16 cellular contexts compared by ENCODE assay signal in the genomic region with DNA sequence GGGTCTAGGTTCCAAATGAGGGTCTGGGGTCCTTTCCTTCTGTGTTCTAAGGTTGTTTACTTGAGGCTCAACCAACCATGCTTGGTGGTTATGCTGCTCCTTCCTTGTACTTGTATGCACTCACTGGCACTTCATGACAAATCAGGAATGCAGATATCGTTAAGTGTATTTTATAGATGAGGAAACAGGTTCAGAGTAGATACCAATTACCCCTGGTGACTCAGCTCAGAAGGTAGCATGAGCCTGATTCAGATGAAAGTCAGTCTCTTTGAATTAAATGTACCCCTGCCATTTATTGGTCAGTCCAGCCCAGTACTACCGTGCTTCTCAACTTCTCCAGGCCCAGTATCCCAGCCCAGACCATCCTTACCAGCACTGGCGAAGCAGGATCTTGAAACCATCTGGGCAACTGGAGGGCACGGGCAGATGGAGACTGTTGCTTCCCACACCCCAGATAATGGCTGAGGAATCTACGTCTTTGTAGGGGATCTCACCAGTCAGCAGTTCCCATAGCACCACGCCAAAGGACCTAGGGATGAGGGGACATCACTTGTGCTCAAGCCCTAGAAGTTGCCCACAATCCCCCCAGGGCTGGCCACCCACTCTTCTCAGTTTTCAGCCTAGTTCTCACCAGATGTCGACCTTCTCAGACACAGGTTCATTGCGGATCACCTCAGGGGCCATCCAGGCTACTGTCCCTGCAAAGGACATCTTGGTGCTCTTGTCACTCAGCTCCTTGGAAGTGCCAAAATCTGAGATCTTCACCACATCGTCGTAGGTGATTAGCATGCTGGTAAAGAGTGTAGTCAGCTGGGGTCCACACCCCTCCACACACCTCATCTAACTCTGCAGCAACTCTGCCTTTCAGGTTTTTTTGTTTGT. TPM values are rescaled to one million over a fixed set of nuclear protein-coding genes. Genes with fewer than 3 reads are reported as not detected.
DNase-seq lines count a peak whose midpoint lies in the region; ATAC-seq lines count a peak whose summit lies in the region.
"Had no signal": no experiment of that assay in that cellular context is flagged by ENCODE, and none has a peak within 500 bp of the region (broad histone marks: within the 10 kb centered on the region; RNA-seq: fewer than 3 reads in every experiment).

No MANE protein-coding gene starts in this region.

- H3K27me3 Mint-ChIP-seq in CD4-positive, CD25-positive, alpha-beta regulatory T cell: no peaks in the 10 kb centered on the region
- no peaks in the 10 kb centered on the region for H3K27me3 Mint-ChIP-seq in activated naive CD8-positive, alpha-beta T cell treated with anti-CD3 and anti-CD28 coated beads, Interleukin-2, amount 50 U/mL, for 24 hours
- H3K27me3 Mint-ChIP-seq in memory B cell: no peaks in the 10 kb centered on the region

- H3K4me1 ChIP-seq in CD4-positive, CD25-positive, alpha-beta regulatory T cell (ENCODE audit: control insufficient read depth, insufficient read depth, low read length, poor library complexity, severe bottlenecking): peaks cover 2% of the 10 kb centered on the region

- no peak for DNase-seq in CD4-positive, CD25-positive, alpha-beta regulatory T cell
- DNase-seq in HCEC 1CT: peak; percentile 18
- DNase-seq in activated naive CD8-positive, alpha-beta T cell treated with anti-CD3 and anti-CD28 coated beads, Interleukin-2, amount 50 U/mL, for 24 hours: no peak
- DNase-seq in memory B cell (ENCODE audit: low spot score in 2 of 2): no peak
- no peak for DNase-seq in NCI-H1436 (lab: John Stamatoyannopoulos, UW)
- no peak for DNase-seq in effector CD8-positive, alpha-beta T cell (lab: John Stamatoyannopoulos, UW)
- DNase-seq in NCI-H2029 treated with DMSO at 0.1 percent for 48 hours (lab: John Stamatoyannopoulos, UW): no peak
- DNase-seq: heart right ventricle; NCI-H1092 treated with DMSO at 0.1 percent for 48 hours; NCI-H510A; stimulated activated CD4-positive, alpha-beta T cell treated with anti-CD3 and anti-CD28 coated beads, Interleukin-4, amount 100 ng/mL, for 24 hours; stomach; T-helper 9 cell had no signal

- no peak overlapping the region for H3K4me3 ChIP-seq in CD4-positive, CD25-positive, alpha-beta regulatory T cell (ENCODE audit: low read depth, low read length)
- H3K4me3 ChIP-seq: BLaER1 treated with 17β-estradiol and CSF1 and Interleukin-3, amounts not matched to agents 10 nM and 100 nM; heart right ventricle; stomach had no signal

- no peak overlapping the region for H3K27ac ChIP-seq in CD4-positive, CD25-positive, alpha-beta regulatory T cell (ENCODE audit: insufficient read depth, low read length, poor library complexity, severe bottlenecking)
- H3K27ac ChIP-seq: heart right ventricle had no signal

- H3K9me3 Mint-ChIP-seq in CD4-positive, CD25-positive, alpha-beta regulatory T cell: no peaks in the 10 kb centered on the region
- H3K9me3 Mint-ChIP-seq in activated naive CD8-positive, alpha-beta T cell treated with anti-CD3 and anti-CD28 coated beads, Interleukin-2, amount 50 U/mL, for 24 hours: no peaks in the 10 kb centered on the region
- no peaks in the 10 kb centered on the region for H3K9me3 Mint-ChIP-seq in memory B cell

- H3K27ac Mint-ChIP-seq in CD4-positive, CD25-positive, alpha-beta regulatory T cell: peak overlapping the region in 2 of 3 donors; percentile 25 to 53
- H3K27ac Mint-ChIP-seq in activated naive CD8-positive, alpha-beta T cell treated with anti-CD3 and anti-CD28 coated beads, Interleukin-2, amount 50 U/mL, for 24 hours: peak overlapping the region; percentile 4
- peak overlapping the region; percentile 41 for H3K27ac Mint-ChIP-seq in memory B cell

- no peaks in the 10 kb centered on the region for H3K9me3 ChIP-seq in CD4-positive, CD25-positive, alpha-beta regulatory T cell (ENCODE audit: control insufficient read depth in 2 of 2, low read length in 2 of 2)
- H3K9me3 ChIP-seq: BLaER1 treated with 17β-estradiol and CSF1 and Interleukin-3, amounts not matched to agents 10 nM and 100 nM; heart right ventricle; stomach had no signal

- H3K27me3 ChIP-seq in CD4-positive, CD25-positive, alpha-beta regulatory T cell (ENCODE audit: control insufficient read depth, insufficient read depth, low read length): no peaks in the 10 kb centered on the region
- H3K27me3 ChIP-seq: BLaER1 treated with 17β-estradiol and CSF1 and Interleukin-3, amounts not matched to agents 10 nM and 100 nM; heart right ventricle; stomach had no signal

- H3K4me1 Mint-ChIP-seq in CD4-positive, CD25-positive, alpha-beta regulatory T cell: peaks cover 0 to 12% (median 5%) of the 10 kb centered on the region in 4 donors
- H3K4me1 Mint-ChIP-seq in activated naive CD8-positive, alpha-beta T cell treated with anti-CD3 and anti-CD28 coated beads, Interleukin-2, amount 50 U/mL, for 24 hours: peaks cover 2% of the 10 kb centered on the region
- peaks cover 13% of the 10 kb centered on the region for H3K4me1 Mint-ChIP-seq in memory B cell

- H3K36me3 ChIP-seq in CD4-positive, CD25-positive, alpha-beta regulatory T cell (ENCODE audit: control insufficient read depth, insufficient read depth, low read length): peaks cover 62% of the 10 kb centered on the region

- no peak overlapping the region for H3K4me3 Mint-ChIP-seq in CD4-positive, CD25-positive, alpha-beta regulatory T cell
- no peak overlapping the region for H3K4me3 Mint-ChIP-seq in activated naive CD8-positive, alpha-beta T cell treated with anti-CD3 and anti-CD28 coated beads, Interleukin-2, amount 50 U/mL, for 24 hours
- H3K4me3 Mint-ChIP-seq in memory B cell: no peak overlapping the region

- ATAC-seq in CD4-positive, CD25-positive, alpha-beta regulatory T cell (ENCODE audit: low read depth in 2 of 2): no peak
- no peak for ATAC-seq in activated naive CD8-positive, alpha-beta T cell treated with anti-CD3 and anti-CD28 coated beads, Interleukin-2, amount 50 U/mL, for 24 hours
- ATAC-seq in memory B cell (ENCODE audit: low read depth) (no peak), GM21576 (IDR thresholded peaks at IDR 0.05; ENCODE audit: unreplicated experiment) (no peak)

- H3K36me3 Mint-ChIP-seq in CD4-positive, CD25-positive, alpha-beta regulatory T cell: peaks cover 18% of the 10 kb centered on the region
- peaks cover 19% of the 10 kb centered on the region for H3K36me3 Mint-ChIP-seq in activated naive CD8-positive, alpha-beta T cell treated with anti-CD3 and anti-CD28 coated beads, Interleukin-2, amount 50 U/mL, for 24 hours (ENCODE audit: low read depth)
- H3K36me3 Mint-ChIP-seq in memory B cell: peaks cover 7% of the 10 kb centered on the region

RNA-seq across cellular contexts. Expression of gene MAP3K12, which starts 14.3 kb away (rescaled TPM):
- 31.5 TPM for total RNA-seq in CD4-positive, CD25-positive, alpha-beta regulatory T cell
- polyA plus RNA-seq in CD4-positive, CD25-positive, alpha-beta regulatory T cell: 1 to 10 TPM; 3.8 to 4.6 (median 4.4) TPM

RNA-seq across cellular contexts. Expression of gene TARBP2, which starts 16.2 kb away (rescaled TPM):
- 25.1 TPM for total RNA-seq in CD4-positive, CD25-positive, alpha-beta regulatory T cell
- 10 to 100 TPM; 22.5 to 29.1 (median 25.6) TPM for polyA plus RNA-seq in CD4-positive, CD25-positive, alpha-beta regulatory T cell

RNA-seq across cellular contexts. Expression of gene NPFF, which starts 22.4 kb away (rescaled TPM):
- total RNA-seq in CD4-positive, CD25-positive, alpha-beta regulatory T cell: not detected
- polyA plus RNA-seq in CD4-positive, CD25-positive, alpha-beta regulatory T cell: not detected
- total RNA-seq: heart right ventricle, lung microvascular endothelial cell, stomach had no signal
- polyA plus RNA-seq: heart right ventricle, stomach had no signal

RNA-seq across cellular contexts. Expression of gene PCBP2, which starts 33.0 kb away (rescaled TPM):
- 931 TPM for total RNA-seq in CD4-positive, CD25-positive, alpha-beta regulatory T cell
- 100 to 1,000 TPM; 113 to 150 (median 134) TPM for polyA plus RNA-seq in CD4-positive, CD25-positive, alpha-beta regulatory T cell

RNA-seq across cellular contexts. Expression of gene PRR13, which starts 43.4 kb away (rescaled TPM):
- 187 TPM for total RNA-seq in CD4-positive, CD25-positive, alpha-beta regulatory T cell
- 100 to 1,000 TPM; 525 to 639 (median 574) TPM for polyA plus RNA-seq in CD4-positive, CD25-positive, alpha-beta regulatory T cell
